Comparison of ENCODE assay signal across 8 cellular contexts in the genomic region with DNA sequence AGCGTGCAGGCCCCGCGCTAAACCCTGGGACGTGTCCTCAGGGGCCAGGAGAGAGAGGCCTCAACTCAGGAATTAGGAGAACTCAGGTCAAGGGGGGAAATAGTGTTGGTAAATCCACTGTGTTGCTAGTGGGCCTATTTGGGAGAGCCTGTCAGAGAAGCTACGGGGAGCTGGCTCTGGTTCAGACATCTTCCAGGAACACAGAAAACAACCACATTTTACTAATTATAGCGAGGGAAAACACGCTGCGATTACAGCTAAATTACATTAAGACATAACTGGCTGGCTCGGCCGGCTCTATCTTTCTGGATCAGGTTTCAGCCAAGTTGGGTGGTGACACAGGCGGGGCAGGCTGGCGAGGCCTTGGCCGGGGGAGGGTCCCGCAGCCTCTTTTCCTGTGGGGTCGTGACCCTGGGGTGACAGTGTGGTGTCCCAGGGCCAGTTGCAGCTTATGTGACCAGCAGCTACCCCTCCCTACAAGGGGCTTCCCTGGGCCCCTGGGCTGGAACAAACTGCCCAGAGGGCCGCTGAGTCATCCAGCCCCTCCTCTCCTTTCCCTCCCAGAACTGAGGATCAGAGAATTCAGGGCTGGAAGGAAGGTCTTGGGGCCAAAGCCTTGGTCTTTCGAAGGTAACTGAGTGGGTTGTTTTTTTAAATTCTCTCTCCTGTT.
A peak's percentile ranks its signal among the peaks of the same experiment; 100 is the strongest.
DNase-seq lines count a peak whose midpoint lies in the region; ATAC-seq, FAIRE-seq and TF ChIP-seq lines count a peak whose summit lies in the region.

No MANE protein-coding gene starts in this region.

- no peaks in the 10 kb centered on the region for H3K27me3 ChIP-seq in Peyer's patch
- no peaks in the 10 kb centered on the region for H3K27me3 ChIP-seq in pancreas

- no TSS peak for BruUV-seq in Calu3 (replicated peaks; lab: Mats Ljungman, UMichigan)

- H3K9me3 ChIP-seq in Peyer's patch: no peaks in the 10 kb centered on the region
- no peaks in the 10 kb centered on the region for H3K9me3 ChIP-seq in pancreas

- TF ChIP-seq CTCF in Calu3 (IDR thresholded peaks at IDR 0.05; ENCODE audit: unreplicated experiment) (no peak), Peyer's patch (IDR thresholded peaks at IDR 0.05) (no peak), fibroblast of the aortic adventitia (IDR thresholded peaks at IDR 0.05; ENCODE audit: insufficient read depth, low read length) (no peak), pancreas (IDR thresholded peaks at IDR 0.05) (no peak)

- no peak overlapping the region for H3K27ac Mint-ChIP-seq in Calu3 (ENCODE audit: unreplicated experiment)

- FAIRE-seq in pancreas (lab: Jason Lieb, UNC): no peak

- peaks cover 30% of the 10 kb centered on the region for H3K27me3 Mint-ChIP-seq in Calu3 (ENCODE audit: unreplicated experiment)

- TF ChIP-seq POLR2A in Peyer's patch (IDR thresholded peaks at IDR 0.05): no peak

- H3K9me3 Mint-ChIP-seq in Calu3 (ENCODE audit: low read depth, unreplicated experiment): no peaks in the 10 kb centered on the region

- DNase-seq in Calu3: peak; percentile 53
- DNase-seq in Peyer's patch: peak in 1 of 3 donors; percentile 54
- peak; percentile 96 for DNase-seq in fibroblast of the aortic adventitia (ENCODE audit: low read depth)
- DNase-seq in pancreas: peak in 5 of 6 donors; percentile 9 to 64 (median 31)
- no peak for DNase-seq in D341Med (ENCODE audit: low spot score)
- no peak for DNase-seq in NCI-H187 treated with DMSO at 0.1 percent for 48 hours (lab: John Stamatoyannopoulos, UW)
- no peak for DNase-seq in NCI-H2196 (lab: John Stamatoyannopoulos, UW; ENCODE audit: unreplicated experiment)
- no peak for DNase-seq in AML-193 (lab: John Stamatoyannopoulos, UW)

- H3K36me3 ChIP-seq in Peyer's patch (no peaks in the 10 kb centered on the region), pancreas (no peaks in the 10 kb centered on the region)

- CTCF ChIA-PET in Calu3 (lab: Charles Lee): interaction anchor here (1.0 to 1.1 kb wide), 2 partner anchors 11 to 26 kb away, joined by 3 to 5 read pairs; no protein-coding TSS in a partner anchor

- peaks cover 15% of the 10 kb centered on the region for H3K4me1 Mint-ChIP-seq in Calu3 (ENCODE audit: low read depth, unreplicated experiment)

- peak overlapping the region in 3 of 4 donors; percentile 12 to 74 (median 57) for H3K27ac ChIP-seq in Peyer's patch
- peak overlapping the region in 1 of 4 donors; percentile 33 for H3K27ac ChIP-seq in pancreas

- peak; percentile 66 to 93 (median 86) for ATAC-seq in pancreas

- intact Hi-C loops in Calu3 (cut with micrococcal nuclease; ENCODE audit: unreplicated experiment): no loop called here
- intact Hi-C loops in pancreas (cut with DNase I): no loop called here

- H3K4me1 ChIP-seq in Peyer's patch: no peaks in the 10 kb centered on the region
- H3K4me1 ChIP-seq in pancreas: no peaks in the 10 kb centered on the region

- H3K4me3 Mint-ChIP-seq in Calu3 (ENCODE audit: low read depth, unreplicated experiment): no peak overlapping the region

- WGBS in pancreas, 2 donors: 39 to 46% methylated on average over 17 of the region's 17 CpGs

- no peaks in the 10 kb centered on the region for H3K36me3 Mint-ChIP-seq in Calu3 (ENCODE audit: insufficient read depth, unreplicated experiment)

- H3K4me3 ChIP-seq in Peyer's patch: no peak overlapping the region
- no peak overlapping the region for H3K4me3 ChIP-seq in fibroblast of the aortic adventitia (ENCODE audit: low read depth, low read length)
- H3K4me3 ChIP-seq in pancreas: no peak overlapping the region

Comparison
In these comparisons a context has a peak if more than half of its experiments do, and no peak if none do; other contexts are left out.
1. DNase-seq: peak in Calu3 (single experiment), fibroblast of the aortic adventitia (single experiment) and pancreas (5 of 6); none in D341Med (single experiment), NCI-H187 treated with DMSO at 0.1 percent for 48 hours (single experiment), NCI-H2196 (single experiment) and AML-193 (0 of 2).